ENCODE assay signal across 24 cellular contexts in the genomic region with DNA sequence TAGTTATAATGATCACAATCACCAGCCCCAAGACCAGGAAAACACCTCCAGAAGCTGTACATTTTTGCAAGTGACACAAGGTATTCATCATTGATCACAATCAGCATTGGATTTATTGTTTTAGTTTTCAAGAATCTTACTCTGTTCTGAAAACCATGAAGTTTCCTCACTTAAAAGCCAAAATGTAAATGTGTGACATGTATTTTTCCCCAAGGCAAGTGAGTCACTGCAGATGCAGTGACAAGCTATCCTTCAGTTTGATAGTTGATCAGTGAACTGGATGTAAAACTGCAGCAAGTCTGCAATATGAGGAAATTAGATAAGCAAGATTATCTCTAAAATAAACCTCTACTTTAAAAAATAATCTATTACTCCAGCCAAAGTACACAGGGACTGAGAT. TPM values are rescaled to one million over a fixed set of nuclear protein-coding genes. Genes with fewer than 3 reads are reported as not detected.
A peak's percentile ranks its signal among the peaks of the same experiment; 100 is the strongest.
DNase-seq lines count a peak whose midpoint lies in the region; ATAC-seq and TF ChIP-seq lines count a peak whose summit lies in the region.
"Had no signal": no experiment of that assay in that cellular context is flagged by ENCODE, and none has a peak within 500 bp of the region (broad histone marks: within the 10 kb centered on the region; RNA-seq: fewer than 3 reads in every experiment).

No MANE protein-coding gene starts in this region.

- intact Hi-C loops in activated T-helper 2 cell treated with anti-CD3 and anti-CD28 coated beads, Interferon-gamma antibody, Interleukin-2, Interleukin-4, amounts not matched to agents 10 μg/mL and 5 μg/mL and 100 μg/mL, durations not matched to agents 14 hours and 24 hours and 36 hours (cut with micrococcal nuclease), result loop anchor here (2.0 kb wide), 2 partner anchors 17 to 41 kb away; a partner anchor contains a TSS
- intact Hi-C loops in esophagus muscularis mucosa (cut with DNase I), result no loop called here

- H3K14ac ChIP-seq in trophoblast cell (ENCODE audit: low read length), result no peak overlapping the region

- DNase-seq in activated T-cell treated with anti-CD3 and anti-CD28 coated beads, Interleukin-2, amount 50 U/mL, for 4 hours, result no peak
- DNase-seq in activated T-cell treated with anti-CD3 and anti-CD28 coated beads for 4 hours, result no peak
- DNase-seq in activated T-helper 2 cell treated with anti-CD3 and anti-CD28 coated beads, Interferon-gamma antibody, Interleukin-2, Interleukin-4, amounts not matched to agents 10 μg/mL and 5 μg/mL and 100 μg/mL, durations not matched to agents 14 hours and 24 hours and 36 hours (ENCODE audit: low spot score), result no peak
- peak; percentile 63 to 90 for DNase-seq in trophoblast cell
- DNase-seq in GM03348 (ENCODE audit: low spot score), result no peak
- no peak for DNase-seq in SW480 (ENCODE audit: low spot score)
- DNase-seq in esophagus muscularis mucosa (ENCODE audit: extremely low spot score), result no peak
- DNase-seq: C1 segment of cervical spinal cord; foreskin melanocyte; IMR-90; MG63; NCI-H1417 treated with DMSO at 0.1 percent for 48 hours; NCI-H2107; NCI-H446 treated with DMSO at 0.1 percent for 48 hours; NK-92 treated with Interleukin-12 subunit alpha and Interleukin-12 subunit beta, amount 100 ng/mL, for 24 hours; Peyer's patch; posterior cingulate gyrus; SJCRH30; stimulated activated CD4-positive, alpha-beta T cell treated with anti-CD3 and anti-CD28 coated beads, Interleukin-15, amount 100 ng/mL, for 24 hours had no signal

- peaks cover 79% of the 10 kb centered on the region for H3K4me1 ChIP-seq in KMS-11 (ENCODE audit: low read depth, poor library complexity, severe bottlenecking)
- peaks cover 3 to 11% of the 10 kb centered on the region in 2 experiments for H3K4me1 ChIP-seq in trophoblast cell (ENCODE audit: control insufficient read depth in 1 of 2, insufficient read depth in 2 of 2, low read length in 2 of 2)
- H3K4me1 ChIP-seq in esophagus muscularis mucosa, result no peaks in the 10 kb centered on the region
- H3K4me1 ChIP-seq: SJCRH30 had no signal

- peaks cover 14% of the 10 kb centered on the region for H3K9me3 Mint-ChIP-seq in activated T-cell treated with anti-CD3 and anti-CD28 coated beads, Interleukin-2, amount 50 U/mL, for 4 hours
- H3K9me3 Mint-ChIP-seq in activated T-helper 2 cell treated with anti-CD3 and anti-CD28 coated beads, Interferon-gamma antibody, Interleukin-2, Interleukin-4, amounts not matched to agents 10 μg/mL and 5 μg/mL and 100 μg/mL, durations not matched to agents 14 hours and 24 hours and 36 hours, result peaks cover 13% of the 10 kb centered on the region

- H4K91ac ChIP-seq in trophoblast cell (ENCODE audit: low read depth, low read length), result no peak overlapping the region

- H3K4me3 Mint-ChIP-seq in activated T-cell treated with anti-CD3 and anti-CD28 coated beads, Interleukin-2, amount 50 U/mL, for 4 hours, result no peak overlapping the region
- H3K4me3 Mint-ChIP-seq in activated T-helper 2 cell treated with anti-CD3 and anti-CD28 coated beads, Interferon-gamma antibody, Interleukin-2, Interleukin-4, amounts not matched to agents 10 μg/mL and 5 μg/mL and 100 μg/mL, durations not matched to agents 14 hours and 24 hours and 36 hours (ENCODE audit: low read depth), result no peak overlapping the region
- H3K4me3 Mint-ChIP-seq: neural crest cell had no signal

- TF ChIP-seq EP300 in esophagus muscularis mucosa (IDR thresholded peaks at IDR 0.05), result no peak

- H2BK12ac ChIP-seq in trophoblast cell (ENCODE audit: low read length), result no peak overlapping the region

- H4K20me1 ChIP-seq in KMS-11 (ENCODE audit: insufficient read depth), result no peaks in the 10 kb centered on the region

- no peaks in the 10 kb centered on the region for H3K79me2 ChIP-seq in KMS-11 (ENCODE audit: insufficient read depth, low read depth)
- no peaks in the 10 kb centered on the region for H3K79me2 ChIP-seq in trophoblast cell (ENCODE audit: control insufficient read depth, insufficient read depth, low read length, poor library complexity)
- H3K79me2 ChIP-seq: hepatocyte had no signal

- no peak overlapping the region for H3K23ac ChIP-seq in trophoblast cell (ENCODE audit: low read length)

- H3K4ac ChIP-seq in trophoblast cell (ENCODE audit: low read depth, low read length), result no peak overlapping the region

- H3K4me1 Mint-ChIP-seq in activated T-cell treated with anti-CD3 and anti-CD28 coated beads, Interleukin-2, amount 50 U/mL, for 4 hours (ENCODE audit: low read depth), result peaks cover 64% of the 10 kb centered on the region
- peaks cover 54% of the 10 kb centered on the region for H3K4me1 Mint-ChIP-seq in activated T-helper 2 cell treated with anti-CD3 and anti-CD28 coated beads, Interferon-gamma antibody, Interleukin-2, Interleukin-4, amounts not matched to agents 10 μg/mL and 5 μg/mL and 100 μg/mL, durations not matched to agents 14 hours and 24 hours and 36 hours (ENCODE audit: low read depth)
- H3K4me1 Mint-ChIP-seq: neural crest cell had no signal

- H3K36me3 Mint-ChIP-seq in activated T-cell treated with anti-CD3 and anti-CD28 coated beads, Interleukin-2, amount 50 U/mL, for 4 hours (ENCODE audit: insufficient read depth), result peaks cover 4% of the 10 kb centered on the region
- H3K36me3 Mint-ChIP-seq in activated T-helper 2 cell treated with anti-CD3 and anti-CD28 coated beads, Interferon-gamma antibody, Interleukin-2, Interleukin-4, amounts not matched to agents 10 μg/mL and 5 μg/mL and 100 μg/mL, durations not matched to agents 14 hours and 24 hours and 36 hours (ENCODE audit: low read depth), result peaks cover 32% of the 10 kb centered on the region

- H3K79me1 ChIP-seq in trophoblast cell (ENCODE audit: low read length), result peaks cover 2% of the 10 kb centered on the region

- peaks cover 3% of the 10 kb centered on the region for H3K9me3 ChIP-seq in trophoblast cell (ENCODE audit: insufficient read depth, low read depth, low read length)
- H3K9me3 ChIP-seq in esophagus muscularis mucosa, result peaks cover 0 to 2% (median 0%) of the 10 kb centered on the region in 4 donors
- H3K9me3 ChIP-seq: MG63, Peyer's patch, SJCRH30 had no signal

- H3K18ac ChIP-seq in trophoblast cell (ENCODE audit: low read length), result no peak overlapping the region

- H4K12ac ChIP-seq in trophoblast cell (ENCODE audit: low read depth, low read length), result no peak overlapping the region

- H2AK5ac ChIP-seq in trophoblast cell (ENCODE audit: low read length), result no peak overlapping the region

- H3K27ac ChIP-seq in KMS-11 (no peak overlapping the region), trophoblast cell (ENCODE audit: low read depth, low read length) (no peak overlapping the region), esophagus muscularis mucosa (replicated peaks in 1 of 4) (no peak overlapping the region)
- H3K27ac ChIP-seq: hepatocyte, HL-60, Peyer's patch, SJCRH30 had no signal

- H2BK120ac ChIP-seq in trophoblast cell (ENCODE audit: insufficient read depth, low read length, poor library complexity), result no peak overlapping the region

- no peaks in the 10 kb centered on the region for H3K27me3 Mint-ChIP-seq in activated T-cell treated with anti-CD3 and anti-CD28 coated beads, Interleukin-2, amount 50 U/mL, for 4 hours (ENCODE audit: low read depth)
- no peaks in the 10 kb centered on the region for H3K27me3 Mint-ChIP-seq in activated T-helper 2 cell treated with anti-CD3 and anti-CD28 coated beads, Interferon-gamma antibody, Interleukin-2, Interleukin-4, amounts not matched to agents 10 μg/mL and 5 μg/mL and 100 μg/mL, durations not matched to agents 14 hours and 24 hours and 36 hours (ENCODE audit: low read depth)

- peak overlapping the region; percentile 28; the same call in 1 of the 2 replicates for H3K4me2 ChIP-seq in KMS-11
- H3K4me2 ChIP-seq in trophoblast cell (ENCODE audit: low read length), result no peak overlapping the region
- H3K4me2 ChIP-seq: hepatocyte had no signal

- H2AFZ ChIP-seq in KMS-11 (ENCODE audit: low read depth) (no peak overlapping the region), trophoblast cell (ENCODE audit: insufficient read depth, low read length, poor library complexity) (no peak overlapping the region)
- H2AFZ ChIP-seq: hepatocyte had no signal

- TF ChIP-seq POLR2A in esophagus muscularis mucosa (IDR thresholded peaks at IDR 0.05; ENCODE audit: low read depth), result no peak

- H3K36me3 ChIP-seq in KMS-11 (ENCODE audit: insufficient read depth) (no peaks in the 10 kb centered on the region), trophoblast cell (ENCODE audit: control insufficient read depth in 1 of 2, insufficient read depth in 2 of 2, low read length in 2 of 2) (peaks cover 0 to 2% of the 10 kb centered on the region in 2 experiments), esophagus muscularis mucosa (no peaks in the 10 kb centered on the region)
- H3K36me3 ChIP-seq: MG63, Peyer's patch, SJCRH30 had no signal

- H3K27ac Mint-ChIP-seq in activated T-helper 2 cell treated with anti-CD3 and anti-CD28 coated beads, Interferon-gamma antibody, Interleukin-2, Interleukin-4, amounts not matched to agents 10 μg/mL and 5 μg/mL and 100 μg/mL, durations not matched to agents 14 hours and 24 hours and 36 hours, result peak overlapping the region; percentile 13

- H2BK5ac ChIP-seq in trophoblast cell (ENCODE audit: low read depth, low read length, poor library complexity), result no peak overlapping the region

- ATAC-seq in activated T-cell treated with anti-CD3 and anti-CD28 coated beads, Interleukin-2, amount 50 U/mL, for 4 hours, result peak; percentile 53 to 68
- ATAC-seq: sciatic nerve had no signal

- H3K4me3 ChIP-seq in KMS-11 (IDR thresholded peaks at IDR 0.05; ENCODE audit: insufficient read depth, low read depth, low read length) (no peak overlapping the region), trophoblast cell (ENCODE audit: low read depth, low read length) (no peak overlapping the region), esophagus muscularis mucosa (no peak overlapping the region)
- H3K4me3 ChIP-seq: hepatocyte, MG63, Peyer's patch, SJCRH30 had no signal

- no peak overlapping the region for H4K8ac ChIP-seq in trophoblast cell (ENCODE audit: low read depth, low read length)

- H3K9ac ChIP-seq in KMS-11 (no peak overlapping the region), trophoblast cell (ENCODE audit: low read length) (no peak overlapping the region)

- H3K27me3 ChIP-seq in KMS-11 (ENCODE audit: insufficient read depth, low read depth) (no peaks in the 10 kb centered on the region), trophoblast cell (ENCODE audit: insufficient read depth, low read length) (no peaks in the 10 kb centered on the region), esophagus muscularis mucosa (no peaks in the 10 kb centered on the region)
- H3K27me3 ChIP-seq: hepatocyte, MG63, Peyer's patch, SJCRH30 had no signal

- TF ChIP-seq CTCF in KMS-11 (conservative IDR thresholded peaks at IDR 0.05; ENCODE audit: low read depth, low read length), result no peak
- TF ChIP-seq CTCF in esophagus muscularis mucosa (IDR thresholded peaks at IDR 0.05), result no peak

RNA-seq across cellular contexts. Expression of a gene that starts 41.8 kb away (rescaled TPM):
- total RNA-seq in activated T-cell treated with anti-CD3 and anti-CD28 coated beads, Interleukin-2, amount 50 U/mL, for 4 hours, result 10 to 100 TPM; 32.6 to 38.7 (median 34.7) TPM
- total RNA-seq in activated T-helper 2 cell treated with anti-CD3 and anti-CD28 coated beads, Interferon-gamma antibody, Interleukin-2, Interleukin-4, amounts not matched to agents 10 μg/mL and 5 μg/mL and 100 μg/mL, durations not matched to agents 14 hours and 24 hours and 36 hours, result 22.5 and 27.0 TPM in 2 replicates
- polyA plus RNA-seq in trophoblast cell (2013), result 55.9 and 57.7 TPM in 2 replicates
- 10 to 100 TPM in 1 of 4 donors, 1 to 10 TPM in 3; 7.9 to 10.9 (median 9.1) TPM for total RNA-seq in esophagus muscularis mucosa

Comparison
In these comparisons a context has a peak if more than half of its experiments do, and no peak if none do; other contexts are left out.
1. DNase-seq: peak in trophoblast cell (2 of 2); none in activated T-cell treated with anti-CD3 and anti-CD28 coated beads, Interleukin-2, amount 50 U/mL, for 4 hours (single experiment), activated T-cell treated with anti-CD3 and anti-CD28 coated beads for 4 hours (single experiment), activated T-helper 2 cell treated with anti-CD3 and anti-CD28 coated beads, Interferon-gamma antibody, Interleukin-2, Interleukin-4, amounts not matched to agents 10 μg/mL and 5 μg/mL and 100 μg/mL, durations not matched to agents 14 hours and 24 hours and 36 hours (single experiment), GM03348 (single experiment), SW480 (single experiment) and esophagus muscularis mucosa (single experiment).